Comparison of ENCODE assay signal across 19 cellular contexts in the genomic region with DNA sequence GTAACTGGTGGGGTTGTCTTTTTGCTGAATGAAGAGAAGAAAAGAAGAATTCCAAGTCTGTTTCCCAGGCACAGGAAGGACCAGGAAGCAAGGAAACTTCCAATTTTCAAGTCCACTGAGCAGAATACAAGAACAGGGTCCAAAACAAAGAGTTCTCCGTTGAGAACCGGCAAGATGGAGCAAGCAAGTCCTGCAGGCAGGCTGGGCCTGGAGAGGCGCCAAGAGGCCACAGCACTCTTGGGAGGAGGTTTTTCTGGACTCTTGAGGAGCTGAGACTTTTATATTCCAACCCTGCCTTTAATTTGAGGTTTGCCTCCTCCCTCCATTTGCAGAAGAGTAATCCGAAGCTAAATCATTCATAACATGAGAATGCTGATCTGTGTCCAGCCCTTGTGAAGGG.
DNase-seq lines count a peak whose midpoint lies in the region; ATAC-seq, FAIRE-seq and TF ChIP-seq lines count a peak whose summit lies in the region.
"Had no signal": no experiment of that assay in that cellular context is flagged by ENCODE, and none has a peak within 500 bp of the region (broad histone marks: within the 10 kb centered on the region; RNA-seq: fewer than 3 reads in every experiment).

No MANE protein-coding gene starts in this region.

- peak; percentile 61 to 88 for ATAC-seq in right cardiac atrium
- no peak for ATAC-seq in psoas muscle
- no peak for ATAC-seq in activated CD4-positive, alpha-beta T cell treated with anti-CD3 and anti-CD28 coated beads for 36 hours
- ATAC-seq in activated T-cell treated with anti-CD3 and anti-CD28 coated beads, Interleukin-2, amount 50 U/mL, for 4 hours: no peak
- ATAC-seq: Panc1; stimulated activated naive CD8-positive, alpha-beta T cell treated with anti-CD3 and anti-CD28 coated beads, Interleukin-15, Interleukin-2, amounts not matched to agents 100 U/mL and 50 U/mL, for 24 hours had no signal

- no peak for TF ChIP-seq POLR2A in H1 (IDR thresholded peaks at IDR 0.05; ENCODE audit: control extremely low read depth in 1 of 2, low read depth in 2 of 2, low read length in 2 of 2)

- peaks cover 4% of the 10 kb centered on the region for H3K4me1 Mint-ChIP-seq in activated CD4-positive, alpha-beta memory T cell treated with anti-CD3 and anti-CD28 coated beads, Interleukin-2, amount 10 ng/mL, durations not matched to agents 7 days and 5 days
- peaks cover 23% of the 10 kb centered on the region for H3K4me1 Mint-ChIP-seq in activated CD4-positive, alpha-beta T cell treated with anti-CD3 and anti-CD28 coated beads for 36 hours
- peaks cover 3% of the 10 kb centered on the region for H3K4me1 Mint-ChIP-seq in activated T-cell treated with anti-CD3 and anti-CD28 coated beads, Interleukin-2, amount 50 U/mL, for 4 hours (ENCODE audit: low read depth)

- H2AFZ ChIP-seq in H1 (ENCODE audit: low read length): peak overlapping the region; percentile 28; the same call in 1 of the 2 replicates
- H2AFZ ChIP-seq: GM23248 had no signal

- no peak overlapping the region for H2BK12ac ChIP-seq in H1 (ENCODE audit: low read depth, low read length)

- H3K23me2 ChIP-seq in H1 (ENCODE audit: low read depth, low read length): no peaks in the 10 kb centered on the region

- no peak overlapping the region for H3K9ac ChIP-seq in H1 (replicated peaks in 1 of 4; ENCODE audit: extremely low read depth in 1 of 4, low read depth in 3 of 4, low read length in 3 of 4)
- H3K9ac ChIP-seq: GM23248 had no signal

- no peak overlapping the region for H3K23ac ChIP-seq in H1 (ENCODE audit: insufficient read length)

- H3K18ac ChIP-seq in H1 (ENCODE audit: extremely low read depth, low read length): no peak overlapping the region

- H3K4me3 ChIP-seq in H1 (ENCODE audit: extremely low read depth in 1 of 4, insufficient read depth in 2 of 4, low read depth in 3 of 4, low read length in 4 of 4): no peak overlapping the region
- H3K4me3 ChIP-seq in right cardiac atrium (ENCODE audit: low read length): no peak overlapping the region
- H3K4me3 ChIP-seq in psoas muscle: no peak overlapping the region
- H3K4me3 ChIP-seq: GM23248, sigmoid colon, uterus had no signal

- H4K91ac ChIP-seq in H1 (replicated peaks; ENCODE audit: insufficient read length, low read length): no peak overlapping the region

- H3K4me2 ChIP-seq in H1 (ENCODE audit: insufficient read depth in 1 of 2, low read depth in 2 of 2, low read length in 2 of 2): no peak overlapping the region

- no peak overlapping the region for H2AK5ac ChIP-seq in H1 (ENCODE audit: low read depth, low read length)

- CTCF ChIA-PET in H1 (lab: Charles Lee; ENCODE audit: partially characterized antibody): interaction anchor here (1.0 to 1.6 kb wide), 2 partner anchors 13 to 15 kb away, joined by 3 to 4 read pairs; no protein-coding TSS in a partner anchor
- CTCF ChIA-PET in activated CD4-positive, alpha-beta memory T cell treated with anti-CD3 and anti-CD28 coated beads, Interleukin-2, amount 10 ng/mL, durations not matched to agents 7 days and 5 days (lab: Charles Lee): no interaction called here
- CTCF ChIA-PET in activated CD4-positive, alpha-beta T cell treated with anti-CD3 and anti-CD28 coated beads for 36 hours (lab: Charles Lee): no interaction called here

- peak; percentile 43; the same call in 1 of the 2 replicates for TF ChIP-seq EP300 in Ishikawa (IDR thresholded peaks at IDR 0.05; ENCODE audit: borderline replicate concordance)
- TF ChIP-seq EP300 in H1 (IDR thresholded peaks at IDR 0.05; ENCODE audit: borderline replicate concordance in 1 of 2, low read depth in 2 of 2, low read length in 2 of 2): no peak

- H3K4ac ChIP-seq in H1 (replicated peaks; ENCODE audit: insufficient read length, low read depth, low read length): no peak overlapping the region

- no peak overlapping the region for H3K27ac ChIP-seq in H1 (ENCODE audit: low read depth, low read length)
- H3K27ac ChIP-seq in right cardiac atrium (ENCODE audit: low read length): no peak overlapping the region
- no peak overlapping the region for H3K27ac ChIP-seq in psoas muscle
- H3K27ac ChIP-seq: GM23248, sigmoid colon, uterus had no signal

- H2BK15ac ChIP-seq in H1 (ENCODE audit: low read length): no peak overlapping the region

- FAIRE-seq in H1 (lab: Jason Lieb, UNC): no peak

- H3K56ac ChIP-seq in H1 (replicated peaks; ENCODE audit: insufficient read length, low read depth, low read length): no peak overlapping the region

- H4K8ac ChIP-seq in H1 (ENCODE audit: extremely low read depth, insufficient read depth, low read length): no peak overlapping the region

- H3K27me3 Mint-ChIP-seq in activated CD4-positive, alpha-beta memory T cell treated with anti-CD3 and anti-CD28 coated beads, Interleukin-2, amount 10 ng/mL, durations not matched to agents 7 days and 5 days: no peaks in the 10 kb centered on the region
- H3K27me3 Mint-ChIP-seq in activated CD4-positive, alpha-beta T cell treated with anti-CD3 and anti-CD28 coated beads for 36 hours: peaks cover 3% of the 10 kb centered on the region
- no peaks in the 10 kb centered on the region for H3K27me3 Mint-ChIP-seq in activated T-cell treated with anti-CD3 and anti-CD28 coated beads, Interleukin-2, amount 50 U/mL, for 4 hours (ENCODE audit: low read depth)
- H3K27me3 Mint-ChIP-seq: CD4-positive, alpha-beta T cell had no signal

- no peaks in the 10 kb centered on the region for H3K79me1 ChIP-seq in H1 (ENCODE audit: low read depth, low read length)

- H3K4me3 Mint-ChIP-seq in activated CD4-positive, alpha-beta memory T cell treated with anti-CD3 and anti-CD28 coated beads, Interleukin-2, amount 10 ng/mL, durations not matched to agents 7 days and 5 days: no peak overlapping the region
- H3K4me3 Mint-ChIP-seq in activated CD4-positive, alpha-beta T cell treated with anti-CD3 and anti-CD28 coated beads for 36 hours: no peak overlapping the region
- H3K4me3 Mint-ChIP-seq in activated T-cell treated with anti-CD3 and anti-CD28 coated beads, Interleukin-2, amount 50 U/mL, for 4 hours: no peak overlapping the region
- H3K4me3 Mint-ChIP-seq: CD4-positive, alpha-beta T cell had no signal

- TF ChIP-seq RAD21 in Ishikawa (IDR thresholded peaks at IDR 0.05; ENCODE audit: low read depth): no peak
- no peak for TF ChIP-seq RAD21 in H1 (IDR thresholded peaks at IDR 0.05 in 1 of 2, conservative IDR thresholded peaks at IDR 0.05 in 1 of 2; ENCODE audit: low read depth in 2 of 2, low read length in 2 of 2)

- H2BK120ac ChIP-seq in H1 (replicated peaks; ENCODE audit: low read depth, low read length): no peak overlapping the region

- TF ChIP-seq CTCF in H1 (IDR thresholded peaks at IDR 0.05; ENCODE audit: control extremely low read depth in 1 of 3, insufficient read depth in 1 of 3, low read depth in 1 of 3, low read length in 3 of 3) (no peak), psoas muscle (IDR thresholded peaks at IDR 0.05) (no peak)

- DNase-seq in H1 (ENCODE audit: low read depth in 1 of 2, low spot score in 2 of 2) (no peak), right cardiac atrium (peak; percentile 73 to 91 (median 90)), psoas muscle (peak; percentile 21 to 63), cerebellar cortex (ENCODE audit: low spot score) (no peak)
- no peak for DNase-seq in activated CD4-positive, alpha-beta memory T cell treated with anti-CD3 and anti-CD28 coated beads, Interleukin-2, amount 10 ng/mL, durations not matched to agents 7 days and 5 days
- no peak for DNase-seq in activated CD4-positive, alpha-beta T cell treated with anti-CD3 and anti-CD28 coated beads for 36 hours
- DNase-seq in activated T-cell treated with anti-CD3 and anti-CD28 coated beads, Interleukin-2, amount 50 U/mL, for 4 hours: no peak
- DNase-seq: activated naive CD4-positive, alpha-beta T cell treated with Interleukin-2 at 50 U/mL for 16 hours; activated T-cell treated with anti-CD3 and anti-CD28 coated beads for 4 hours; CD4-positive, alpha-beta T cell; GM23248; islet precursor cell; NCI-H1436; sigmoid colon; stimulated activated naive CD8-positive, alpha-beta T cell treated with anti-CD3 and anti-CD28 coated beads, Interleukin-15, Interleukin-2, amounts not matched to agents 100 U/mL and 50 U/mL, for 24 hours; SW 1271 had no signal

- POLR2A ChIA-PET in H1 (lab: Charles Lee; ENCODE audit: partially characterized antibody): no interaction called here
- POLR2A ChIA-PET in activated CD4-positive, alpha-beta memory T cell treated with anti-CD3 and anti-CD28 coated beads, Interleukin-2, amount 10 ng/mL, durations not matched to agents 7 days and 5 days (lab: Charles Lee): no interaction called here
- POLR2A ChIA-PET in activated CD4-positive, alpha-beta T cell treated with anti-CD3 and anti-CD28 coated beads for 36 hours (lab: Charles Lee): no interaction called here

- no peak overlapping the region for H4K5ac ChIP-seq in H1 (ENCODE audit: insufficient read length, low read depth, low read length)

- H3K79me2 ChIP-seq in H1 (ENCODE audit: control insufficient read depth in 1 of 2, insufficient read depth in 2 of 2, low read length in 2 of 2): no peaks in the 10 kb centered on the region

- H3K27me3 ChIP-seq in H1 (replicated peaks in 1 of 4; ENCODE audit: control insufficient read depth in 3 of 4, extremely low read depth in 1 of 4, insufficient read depth in 3 of 4, low read length in 3 of 4) (no peaks in the 10 kb centered on the region), right cardiac atrium (ENCODE audit: control insufficient read depth, insufficient read depth) (no peaks in the 10 kb centered on the region), psoas muscle (ENCODE audit: insufficient read depth in 3 of 3, low read length in 2 of 3) (no peaks in the 10 kb centered on the region)
- H3K27me3 ChIP-seq: sigmoid colon, uterus had no signal

- H3K9me3 Mint-ChIP-seq in activated CD4-positive, alpha-beta memory T cell treated with anti-CD3 and anti-CD28 coated beads, Interleukin-2, amount 10 ng/mL, durations not matched to agents 7 days and 5 days: peaks cover 4% of the 10 kb centered on the region
- H3K9me3 Mint-ChIP-seq in activated CD4-positive, alpha-beta T cell treated with anti-CD3 and anti-CD28 coated beads for 36 hours (ENCODE audit: low read depth): peaks cover 4% of the 10 kb centered on the region
- H3K9me3 Mint-ChIP-seq in activated T-cell treated with anti-CD3 and anti-CD28 coated beads, Interleukin-2, amount 50 U/mL, for 4 hours: no peaks in the 10 kb centered on the region

- no peaks in the 10 kb centered on the region for H4K20me1 ChIP-seq in H1 (replicated peaks in 1 of 2; ENCODE audit: control insufficient read depth in 1 of 2, insufficient read depth in 2 of 2, low read length in 2 of 2)

- 95% methylated on average over 4 of the region's 4 CpGs; no CpG with 5 or more reads in 1 of the 2 experiments for WGBS in H1 (ENCODE audit: extremely low coverage in 1 of 2, insufficient coverage in 1 of 2, insufficient read length in 1 of 2, insufficient replicate concordance in 2 of 2, low coverage in 1 of 2, low lambda C conversion rate in 2 of 2, missing lambda C conversion rate in 1 of 2), 2 experiments
- WGBS in right cardiac atrium: 49% methylated on average over 4 of the region's 4 CpGs
- 51 to 66% (median 53%) methylated on average over 4 of the region's 4 CpGs for WGBS in psoas muscle, 3 donors

- H3K27ac Mint-ChIP-seq in activated CD4-positive, alpha-beta memory T cell treated with anti-CD3 and anti-CD28 coated beads, Interleukin-2, amount 10 ng/mL, durations not matched to agents 7 days and 5 days: no peak overlapping the region
- no peak overlapping the region for H3K27ac Mint-ChIP-seq in activated CD4-positive, alpha-beta T cell treated with anti-CD3 and anti-CD28 coated beads for 36 hours
- H3K27ac Mint-ChIP-seq: CD4-positive, alpha-beta T cell had no signal

- intact Hi-C loops in right cardiac atrium (cut with DNase I) (no loop called here), psoas muscle (cut with DNase I) (no loop called here)
- intact Hi-C loops in activated CD4-positive, alpha-beta T cell treated with anti-CD3 and anti-CD28 coated beads for 36 hours (cut with DNase I, micrococcal nuclease): no loop called here

- H2BK20ac ChIP-seq in H1 (ENCODE audit: low read length): no peak overlapping the region

- no peak overlapping the region for H2BK5ac ChIP-seq in H1 (ENCODE audit: low read depth, low read length)

- H3K36me3 ChIP-seq in H1 (ENCODE audit: control insufficient read depth in 2 of 4, insufficient read depth in 4 of 4, low read length in 3 of 4) (no peaks in the 10 kb centered on the region), psoas muscle (ENCODE audit: insufficient read depth in 1 of 2, low read depth in 1 of 2) (no peaks in the 10 kb centered on the region)
- H3K36me3 ChIP-seq: sigmoid colon, uterus had no signal

- no peak overlapping the region for H3K14ac ChIP-seq in H1 (ENCODE audit: insufficient read length)

- H3K9me3 ChIP-seq in H1 (ENCODE audit: insufficient read depth in 2 of 2, low read depth in 1 of 2, low read length in 1 of 2) (no peaks in the 10 kb centered on the region), right cardiac atrium (ENCODE audit: control insufficient read depth, low read length) (no peaks in the 10 kb centered on the region), psoas muscle (no peaks in the 10 kb centered on the region)
- H3K9me3 ChIP-seq: sigmoid colon, uterus had no signal

- H3K36me3 Mint-ChIP-seq in activated CD4-positive, alpha-beta memory T cell treated with anti-CD3 and anti-CD28 coated beads, Interleukin-2, amount 10 ng/mL, durations not matched to agents 7 days and 5 days (ENCODE audit: low read depth): no peaks in the 10 kb centered on the region
- H3K36me3 Mint-ChIP-seq in activated CD4-positive, alpha-beta T cell treated with anti-CD3 and anti-CD28 coated beads for 36 hours (ENCODE audit: low read depth): no peaks in the 10 kb centered on the region
- H3K36me3 Mint-ChIP-seq in activated T-cell treated with anti-CD3 and anti-CD28 coated beads, Interleukin-2, amount 50 U/mL, for 4 hours (ENCODE audit: insufficient read depth): no peaks in the 10 kb centered on the region

- H3K4me1 ChIP-seq in H1 (replicated peaks in 1 of 4; ENCODE audit: control insufficient read depth in 3 of 4, insufficient read depth in 4 of 4, low read length in 3 of 4): no peaks in the 10 kb centered on the region; a peak in 1 of 7 replicates
- H3K4me1 ChIP-seq in right cardiac atrium (ENCODE audit: control insufficient read depth, insufficient read depth, low read length): peaks cover 5% of the 10 kb centered on the region
- H3K4me1 ChIP-seq in psoas muscle: no peaks in the 10 kb centered on the region
- H3K4me1 ChIP-seq: sigmoid colon, uterus had no signal

Comparison
In these comparisons a context has a peak if more than half of its experiments do, and no peak if none do; other contexts are left out.
1. DNase-seq: peak in right cardiac atrium (3 of 3) and psoas muscle (2 of 2); none in H1 (0 of 2), cerebellar cortex (single experiment), activated CD4-positive, alpha-beta memory T cell treated with anti-CD3 and anti-CD28 coated beads, Interleukin-2, amount 10 ng/mL, durations not matched to agents 7 days and 5 days (single experiment), activated CD4-positive, alpha-beta T cell treated with anti-CD3 and anti-CD28 coated beads for 36 hours (single experiment) and activated T-cell treated with anti-CD3 and anti-CD28 coated beads, Interleukin-2, amount 50 U/mL, for 4 hours (single experiment).
2. ATAC-seq: peak in right cardiac atrium (2 of 2); none in psoas muscle (0 of 4), activated CD4-positive, alpha-beta T cell treated with anti-CD3 and anti-CD28 coated beads for 36 hours (single experiment) and activated T-cell treated with anti-CD3 and anti-CD28 coated beads, Interleukin-2, amount 50 U/mL, for 4 hours (0 of 2).